Comparison of ENCODE assay signal across 11 cellular contexts in the genomic region with DNA sequence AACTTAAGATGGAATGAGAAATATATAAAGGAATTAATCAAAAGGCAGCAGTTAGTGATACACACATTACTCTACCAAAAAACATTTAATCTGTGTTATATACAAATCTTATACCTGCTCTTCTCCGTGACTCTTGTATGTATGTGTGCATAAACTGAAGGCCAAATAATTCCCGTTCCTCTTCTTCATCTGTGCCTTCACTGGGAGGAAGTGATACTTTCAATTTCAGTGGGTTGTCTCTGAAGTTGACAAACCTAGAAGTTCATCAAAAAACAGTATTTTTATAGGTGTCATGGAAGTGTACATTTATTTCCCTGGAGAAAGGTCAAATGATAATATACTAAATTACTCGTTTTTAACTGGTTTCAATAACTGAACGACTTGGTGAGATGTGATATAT. TPM values are rescaled to one million over a fixed set of nuclear protein-coding genes. Genes with fewer than 3 reads are reported as not detected.
DNase-seq lines count a peak whose midpoint lies in the region; ATAC-seq, FAIRE-seq and TF ChIP-seq lines count a peak whose summit lies in the region.
"Had no signal": no experiment of that assay in that cellular context is flagged by ENCODE, and none has a peak within 500 bp of the region (broad histone marks: within the 10 kb centered on the region; RNA-seq: fewer than 3 reads in every experiment).

No MANE protein-coding gene starts in this region.

- no peak overlapping the region for H3K9ac ChIP-seq in K562 (ENCODE audit: insufficient read depth in 1 of 2, low read depth in 2 of 2, low read length in 2 of 2)

- H3K79me2 ChIP-seq in K562 (ENCODE audit: control insufficient read depth, insufficient read depth, low read length) (no peaks in the 10 kb centered on the region), osteoblast (ENCODE audit: insufficient read depth, low read length) (no peaks in the 10 kb centered on the region)

- H3K27me3 ChIP-seq in K562 (ENCODE audit: control insufficient read depth in 2 of 2, insufficient read depth in 2 of 2, low read length in 2 of 2) (no peaks in the 10 kb centered on the region), osteoblast (ENCODE audit: insufficient read depth, low read length) (no peaks in the 10 kb centered on the region), ascending aorta (no peaks in the 10 kb centered on the region), gastrocnemius medialis (no peaks in the 10 kb centered on the region)
- H3K27me3 ChIP-seq: neutrophil had no signal

- CTCF ChIA-PET in K562 (lab: Yijun Ruan, JAX; ENCODE audit: low intra/inter-chr PET ratio), result no interaction called here

- H3K4me1 ChIP-seq in K562 (replicated peaks in 1 of 2; ENCODE audit: control insufficient read depth in 2 of 2, insufficient read depth in 2 of 2, low read length in 2 of 2) (no peaks in the 10 kb centered on the region), osteoblast (ENCODE audit: insufficient read depth, low read length) (no peaks in the 10 kb centered on the region), ascending aorta (no peaks in the 10 kb centered on the region), gastrocnemius medialis (no peaks in the 10 kb centered on the region)

- H4K20me1 ChIP-seq in K562 (replicated peaks; ENCODE audit: control insufficient read depth, insufficient read depth, low read length), result no peaks in the 10 kb centered on the region
- no peaks in the 10 kb centered on the region for H4K20me1 ChIP-seq in osteoblast (ENCODE audit: insufficient read depth, low read length)

- TF ChIP-seq EP300 in K562 (IDR thresholded peaks at IDR 0.05; ENCODE audit: low read length), result no peak

- no peak overlapping the region for H2AFZ ChIP-seq in K562 (ENCODE audit: low read depth, low read length)
- no peak overlapping the region for H2AFZ ChIP-seq in osteoblast (ENCODE audit: low read length)

- TF ChIP-seq CTCF in K562 (IDR thresholded peaks at IDR 0.05 in 2 of 3, conservative IDR thresholded peaks at IDR 0.05 in 1 of 3; ENCODE audit: insufficient read depth in 2 of 3, low read depth in 1 of 3, low read length in 3 of 3) (no peak), osteoblast (IDR thresholded peaks at IDR 0.05; ENCODE audit: extremely low read depth, low read depth, low read length) (no peak), ascending aorta (IDR thresholded peaks at IDR 0.05) (no peak), gastrocnemius medialis (IDR thresholded peaks at IDR 0.05 in 4 of 5, conservative IDR thresholded peaks at IDR 0.05 in 1 of 5) (no peak)

- POLR2A ChIA-PET in K562 (lab: Yijun Ruan, JAX), result interaction anchor here (0.6 to 1.6 kb wide), 3 partner anchors 12 to 19 kb away, joined by 4 to 6 read pairs (median 5); partner anchors contain the start of genes SASS6 and TRMT13

- H3K4me3 ChIP-seq in K562, result no peak overlapping the region
- H3K4me3 ChIP-seq in osteoblast (ENCODE audit: insufficient read depth, low read length), result no peak overlapping the region
- H3K4me3 ChIP-seq in ascending aorta, result no peak overlapping the region
- no peak overlapping the region for H3K4me3 ChIP-seq in gastrocnemius medialis

- no TSS peak for BruUV-seq in K562 (replicated peaks; lab: Mats Ljungman, UMichigan)

- TF ChIP-seq RAD21 in K562 (CRISPR knock-in tag; conservative IDR thresholded peaks at IDR 0.05 in 1 of 2, IDR thresholded peaks at IDR 0.05 in 1 of 2), result no peak

- no peaks in the 10 kb centered on the region for H3K9me1 ChIP-seq in K562 (ENCODE audit: control insufficient read depth, insufficient read depth, low read length)

- H3K9me3 ChIP-seq in K562 (replicated peaks; ENCODE audit: control insufficient read depth, insufficient read depth, low read depth, low read length), result no peaks in the 10 kb centered on the region
- no peaks in the 10 kb centered on the region for H3K9me3 ChIP-seq in osteoblast (ENCODE audit: low read depth, low read length)
- H3K9me3 ChIP-seq in ascending aorta, result no peaks in the 10 kb centered on the region
- H3K9me3 ChIP-seq in gastrocnemius medialis, result no peaks in the 10 kb centered on the region
- H3K9me3 ChIP-seq: neutrophil had no signal

- FAIRE-seq in K562 (lab: Jason Lieb, UNC), result no peak

- intact Hi-C loops in K562 (cut with micrococcal nuclease) (no loop called here), ascending aorta (cut with DNase I) (no loop called here), gastrocnemius medialis (cut with DNase I; ENCODE audit: low total_unique reads) (no loop called here)

- DNase-seq in K562 (ENCODE audit: extremely low read depth in 1 of 4, low spot score in 3 of 4), result no peak
- DNase-seq in osteoblast (ENCODE audit: insufficient read length, low spot score, missing footprints), result no peak
- DNase-seq in ascending aorta (ENCODE audit: low spot score in 2 of 2), result no peak
- DNase-seq in gastrocnemius medialis, result no peak
- DNase-seq: erythroblast, NCI-H2081 had no signal

- WGBS in K562 (ENCODE audit: insufficient coverage, low coverage, missing lambda C conversion rate), result 58% methylated on average over 4 of the region's 4 CpGs

- H3K27ac ChIP-seq in K562 (ENCODE audit: extremely low read depth, low read depth, low read length) (no peak overlapping the region), osteoblast (ENCODE audit: low read depth, low read length) (no peak overlapping the region), ascending aorta (no peak overlapping the region), gastrocnemius medialis (no peak overlapping the region)
- H3K27ac ChIP-seq: neutrophil had no signal

- H3K4me2 ChIP-seq in K562 (ENCODE audit: insufficient read depth, low read length) (no peak overlapping the region), osteoblast (ENCODE audit: insufficient read depth, low read length) (no peak overlapping the region)

- peaks cover 25% of the 10 kb centered on the region; the same call in 2 of the 3 replicates for H3K36me3 ChIP-seq in K562 (ENCODE audit: control insufficient read depth, insufficient read depth, low read length)
- H3K36me3 ChIP-seq in osteoblast (ENCODE audit: insufficient read depth, low read length), result peaks cover 12% of the 10 kb centered on the region
- peaks cover 2 to 14% of the 10 kb centered on the region in 2 donors for H3K36me3 ChIP-seq in ascending aorta
- H3K36me3 ChIP-seq in gastrocnemius medialis, result peaks cover 0 to 73% of the 10 kb centered on the region in 2 donors

- no peak for TF ChIP-seq POLR2A in K562 (conservative IDR thresholded peaks at IDR 0.05)
- TF ChIP-seq POLR2A in GM18505 (IDR thresholded peaks at IDR 0.05; ENCODE audit: borderline replicate concordance, extremely low read depth, insufficient read depth, insufficient read length), result no peak
- TF ChIP-seq POLR2A in gastrocnemius medialis (IDR thresholded peaks at IDR 0.05), result no peak

- ATAC-seq in GM18520 (IDR thresholded peaks at IDR 0.05; ENCODE audit: unreplicated experiment) (peak; percentile 35), GM21367 (IDR thresholded peaks at IDR 0.05; ENCODE audit: unreplicated experiment) (peak; percentile 66), HG03159 (IDR thresholded peaks at IDR 0.05; ENCODE audit: unreplicated experiment) (peak; percentile 77), K562 (no peak), GM18505 (IDR thresholded peaks at IDR 0.05; ENCODE audit: unreplicated experiment) (no peak), gastrocnemius medialis (no peak)

- in situ Hi-C loops in K562 (cut with MboI) (no loop called here), gastrocnemius medialis (cut with MboI; ENCODE audit: low sequenced_read_pairs in 4 of 4) (no loop called here)

RNA-seq across cellular contexts. Expression of gene TRMT13, which starts 19.3 kb away (rescaled TPM):
- 19.3 and 67.4 TPM in 2 replicates for total RNA-seq in K562 (2011; cell fraction: chromatin; rRNA removed; ENCODE audit: low replicate concordance)
- total RNA-seq in K562 (2011; cell fraction: nucleolus; rRNA removed), result 7.8 and 12.4 TPM in 2 replicates
- 20.9 and 33.7 TPM in 2 replicates for total RNA-seq in K562 (2011; cell fraction: nucleoplasm; rRNA removed)
- total RNA-seq in K562 (2014; rRNA removed) (22.0 and 24.2 TPM in 2 replicates), K562 (2014; rRNA removed; fragmentation: Illumina TruSeq; extraction: Trizol) (30.9 and 32.3 TPM in 2 replicates), K562 (2015; rRNA removed; fragmentation: Illumina TruSeq; extraction: Trizol) (26.8 and 28.9 TPM in 2 replicates), K562 (2021) (18.7 and 22.3 TPM in 2 replicates), osteoblast (9.7 and 10.9 TPM in 2 replicates), ascending aorta (11.4 TPM), gastrocnemius medialis (10 to 100 TPM in 3 of 4 donors, 1 to 10 TPM in 1; 5.5 to 22.6 (median 10.6) TPM)
- polyA plus RNA-seq in K562 (2011; rRNA removed) (26.8 and 33.0 TPM in 2 replicates), K562 (2014; fragmentation: Illumina TruSeq; extraction: Trizol) (26.3 and 31.1 TPM in 2 replicates), K562 (2014; fragmentation: Nextera tagmentation; extraction: Ambion mirVana) (10 to 100 TPM; 24.2 to 24.3 TPM), K562 (2014; rRNA removed) (25.6 and 30.3 TPM in 2 replicates)
- 1.8 and 4.8 TPM in 2 replicates for polyA plus RNA-seq in K562 (2011; cell fraction: cytosol; rRNA removed)
- polyA plus RNA-seq in K562 (2011; cell fraction: nucleus; rRNA removed), result 50.2 and 65.6 TPM in 2 replicates
- 15.6 and 16.2 TPM in 2 replicates for polyA plus RNA-seq in K562 (2012)
- polyA minus RNA-seq in K562 (2011; rRNA and poly(A)+ RNA removed), result 24.7 and 30.4 TPM in 2 replicates
- 5.4 and 12.7 TPM in 2 replicates for polyA minus RNA-seq in K562 (2011; cell fraction: cytosol; rRNA and poly(A)+ RNA removed)
- polyA minus RNA-seq in K562 (2011; cell fraction: nucleus; rRNA and poly(A)+ RNA removed), result 27.5 and 45.0 TPM in 2 replicates

RNA-seq across cellular contexts. Expression of gene SASS6, which starts 19.5 kb away (rescaled TPM):
- 6.0 and 37.1 TPM in 2 replicates for total RNA-seq in K562 (2011; cell fraction: chromatin; rRNA removed; ENCODE audit: low replicate concordance)
- 3.0 and 4.3 TPM in 2 replicates for total RNA-seq in K562 (2011; cell fraction: nucleolus; rRNA removed)
- total RNA-seq in K562 (2011; cell fraction: nucleoplasm; rRNA removed), result 8.9 and 14.3 TPM in 2 replicates
- total RNA-seq in K562 (2014; rRNA removed) (14.8 and 15.4 TPM in 2 replicates), K562 (2014; rRNA removed; fragmentation: Illumina TruSeq; extraction: Trizol) (34.1 and 38.3 TPM in 2 replicates), K562 (2015; rRNA removed; fragmentation: Illumina TruSeq; extraction: Trizol) (28.8 and 32.9 TPM in 2 replicates), K562 (2021) (18.0 and 18.7 TPM in 2 replicates), osteoblast (2.1 and 2.5 TPM in 2 replicates), ascending aorta (7.0 TPM), gastrocnemius medialis (1 to 10 TPM in 3 of 4 donors, under 1 TPM in 1; 0.71 to 4.2 (median 1.6) TPM)
- polyA plus RNA-seq in K562 (2011; rRNA removed) (8.4 and 11.6 TPM in 2 replicates), K562 (2014; fragmentation: Illumina TruSeq; extraction: Trizol) (22.4 and 29.2 TPM in 2 replicates), K562 (2014; fragmentation: Nextera tagmentation; extraction: Ambion mirVana) (10 to 100 TPM; 14.7 to 16.4 TPM), K562 (2014; rRNA removed) (14.9 and 18.5 TPM in 2 replicates)
- 0.83 and 2.3 TPM in 2 replicates for polyA plus RNA-seq in K562 (2011; cell fraction: cytosol; rRNA removed)
- polyA plus RNA-seq in K562 (2011; cell fraction: nucleus; rRNA removed), result 11.5 and 13.1 TPM in 2 replicates
- 11.9 and 12.3 TPM in 2 replicates for polyA plus RNA-seq in K562 (2012)
- polyA minus RNA-seq in K562 (2011; rRNA and poly(A)+ RNA removed), result 10.3 and 10.6 TPM in 2 replicates
- polyA minus RNA-seq in K562 (2011; cell fraction: cytosol; rRNA and poly(A)+ RNA removed), result 3.1 and 3.6 TPM in 2 replicates
- 6.6 and 12.7 TPM in 2 replicates for polyA minus RNA-seq in K562 (2011; cell fraction: nucleus; rRNA and poly(A)+ RNA removed)

RNA-seq across cellular contexts. Expression of gene LRRC39, which starts 25.8 kb away (rescaled TPM):
- total RNA-seq in K562 (2011; cell fraction: chromatin; rRNA removed; ENCODE audit: low replicate concordance), result 0.93 and 5.3 TPM in 2 replicates
- 0.50 and 0.79 TPM in 2 replicates for total RNA-seq in K562 (2011; cell fraction: nucleolus; rRNA removed)
- 0.76 and 1.2 TPM in 2 replicates for total RNA-seq in K562 (2011; cell fraction: nucleoplasm; rRNA removed)
- total RNA-seq in K562 (2014; rRNA removed) (1.1 and 1.3 TPM in 2 replicates), K562 (2014; rRNA removed; fragmentation: Illumina TruSeq; extraction: Trizol) (1.2 and 1.5 TPM in 2 replicates), K562 (2015; rRNA removed; fragmentation: Illumina TruSeq; extraction: Trizol) (1.2 and 1.4 TPM in 2 replicates), K562 (2021) (0.69 and 1.1 TPM in 2 replicates), osteoblast (0.36 and 1.2 TPM in 2 replicates), ascending aorta (not detected), gastrocnemius medialis (10 to 100 TPM; 23.4 to 73.2 (median 42.1) TPM)
- polyA plus RNA-seq in K562 (2011; rRNA removed) (3.1 TPM in 2 replicates), K562 (2014; fragmentation: Illumina TruSeq; extraction: Trizol) (1.8 TPM in 2 replicates), K562 (2014; fragmentation: Nextera tagmentation; extraction: Ambion mirVana) (1 to 10 TPM in 1 of 2 experiments, under 1 TPM in 1; 1.00 to 1.1 TPM), K562 (2014; rRNA removed) (2.3 and 2.5 TPM in 2 replicates)
- polyA plus RNA-seq in K562 (2011; cell fraction: cytosol; rRNA removed), result 0.10 and 0.59 TPM in 2 replicates
- polyA plus RNA-seq in K562 (2011; cell fraction: nucleus; rRNA removed), result 5.3 and 8.0 TPM in 2 replicates
- 0.70 and 1.7 TPM in 2 replicates for polyA plus RNA-seq in K562 (2012)
- polyA minus RNA-seq in K562 (2011; rRNA and poly(A)+ RNA removed), result 1.2 and 2.2 TPM in 2 replicates
- not detected in 2 replicates for polyA minus RNA-seq in K562 (2011; cell fraction: cytosol; rRNA and poly(A)+ RNA removed)
- 0.40 and 1.1 TPM in 2 replicates for polyA minus RNA-seq in K562 (2011; cell fraction: nucleus; rRNA and poly(A)+ RNA removed)

Comparison
In these comparisons a context has a peak if more than half of its experiments do, and no peak if none do; other contexts are left out.
1. ATAC-seq: peak in GM18520 (single experiment), GM21367 (single experiment) and HG03159 (single experiment); none in K562 (single experiment), GM18505 (single experiment) and gastrocnemius medialis (0 of 2).